36 cellular contexts compared by ENCODE assay signal in genomic region chr1:14617791-14618190, GRCh38. TPM values are rescaled to one million over a fixed set of nuclear protein-coding genes. Genes with fewer than 3 reads are reported as not detected.
DNase-seq lines count a peak whose midpoint lies in the region; ATAC-seq, FAIRE-seq and TF ChIP-seq lines count a peak whose summit lies in the region.
"Had no signal": no experiment of that assay in that cellular context is flagged by ENCODE, and none has a peak within 500 bp of the region (broad histone marks: within the 10 kb centered on the region; RNA-seq: fewer than 3 reads in every experiment).

No MANE protein-coding gene starts in this region.

- DNase-seq in cardiac muscle cell (ENCODE audit: low read depth in 1 of 2, low spot score in 1 of 2) = peak in 1 of 2 donors; percentile 87
- no peak for DNase-seq in heart left ventricle
- peak; percentile 69 for DNase-seq in A172 (ENCODE audit: low spot score)
- peak; percentile 80 for DNase-seq in Daoy (ENCODE audit: low read depth)
- DNase-seq in RCC 7860 (ENCODE audit: low spot score) = peak; percentile 26
- DNase-seq in OCI-M1 (lab: John Stamatoyannopoulos, UW) = no peak
- DNase-seq in activated CD8-positive, alpha-beta memory T cell treated with anti-CD3 and anti-CD28 coated beads, Interleukin-2, amount 50 U/mL, for 4 hours = no peak
- DNase-seq: 8988T; ACHN; AML-193; BE2C; C1 segment of cervical spinal cord; Caco-2; Calu3; CD4-positive, alpha-beta memory T cell; CD4-positive, alpha-beta T cell; CD4-positive, CD25-positive, alpha-beta regulatory T cell; CD8-positive, alpha-beta memory T cell; CD8-positive, alpha-beta T cell; COR-L47; DMS 273 treated with DMSO at 0.1 percent for 48 hours; DMS153; DMS53; DMS79; DMS79 treated with DMSO at 0.1 percent for 48 hours; DND-41; EL had no signal

- FAIRE-seq in RCC 7860 (lab: Jason Lieb, UNC) = no peak
- FAIRE-seq: A204.1, A549, D721Med had no signal

- H3K9me3 ChIP-seq in cardiac muscle cell (ENCODE audit: low read depth) (no peaks in the 10 kb centered on the region), heart left ventricle (peaks cover 0 to 11% (median 0%) of the 10 kb centered on the region in 12 donors)
- H3K9me3 ChIP-seq: A549, BE2C, Caco-2 had no signal

- H3K4me1 ChIP-seq in cardiac muscle cell (ENCODE audit: low read depth) = peaks cover 51% of the 10 kb centered on the region
- no peaks in the 10 kb centered on the region for H3K4me1 ChIP-seq in heart left ventricle
- H3K4me1 ChIP-seq: A549; BE2C; BLaER1; BLaER1 treated with 17β-estradiol and CSF1 and Interleukin-3, amounts not matched to agents 10 nM and 100 nM; Caco-2 had no signal

- H3K4me3 ChIP-seq in cardiac muscle cell = no peak overlapping the region
- no peak overlapping the region for H3K4me3 ChIP-seq in heart left ventricle
- H3K4me3 ChIP-seq: A549; BLaER1; BLaER1 treated with 17β-estradiol and CSF1 and Interleukin-3, amounts not matched to agents 10 nM and 100 nM had no signal

- peak overlapping the region; percentile 93 for H3K27ac ChIP-seq in cardiac muscle cell
- H3K27ac ChIP-seq in heart left ventricle = no peak overlapping the region
- H3K27ac ChIP-seq: 22Rv1; A549; BLaER1; BLaER1 treated with 17β-estradiol and CSF1 and Interleukin-3, amounts not matched to agents 10 nM and 100 nM; C4-2B had no signal

- H3K36me3 ChIP-seq in cardiac muscle cell = no peaks in the 10 kb centered on the region
- no peaks in the 10 kb centered on the region for H3K36me3 ChIP-seq in heart left ventricle
- H3K36me3 ChIP-seq: BE2C; BLaER1; BLaER1 treated with 17β-estradiol and CSF1 and Interleukin-3, amounts not matched to agents 10 nM and 100 nM had no signal

- intact Hi-C loops in heart left ventricle (cut with DNase I) = no loop called here

- WGBS in heart left ventricle, 4 donors = 40 to 47% (median 41%) methylated on average over 7 of the region's 7 CpGs

- H3K27me3 ChIP-seq in cardiac muscle cell = no peaks in the 10 kb centered on the region
- peaks cover 0 to 16% (median 4%) of the 10 kb centered on the region in 9 donors for H3K27me3 ChIP-seq in heart left ventricle
- H3K27me3 ChIP-seq: BE2C; BLaER1; BLaER1 treated with 17β-estradiol and CSF1 and Interleukin-3, amounts not matched to agents 10 nM and 100 nM had no signal

- TF ChIP-seq POLR2A in heart left ventricle (IDR thresholded peaks at IDR 0.05) = no peak

- ATAC-seq in heart left ventricle (no peak), GM21786 (IDR thresholded peaks at IDR 0.05; ENCODE audit: unreplicated experiment) (no peak)
- ATAC-seq: A549; CD8-positive, alpha-beta T cell had no signal

- TF ChIP-seq CTCF in cardiac muscle cell (IDR thresholded peaks at IDR 0.05; ENCODE audit: low read depth, low read length) (no peak), heart left ventricle (IDR thresholded peaks at IDR 0.05) (no peak)

RNA-seq across cellular contexts. Expression of gene KAZN, which starts 19.3 kb away (rescaled TPM):
- total RNA-seq in cardiac muscle cell = 12.5 and 26.9 TPM in 2 replicates
- 17.5 and 21.5 TPM in 2 replicates for polyA plus RNA-seq in cardiac muscle cell
- 1 to 10 TPM; 1.2 to 6.5 (median 2.7) TPM for total RNA-seq in heart left ventricle
- polyA plus RNA-seq in heart left ventricle = 1 to 10 TPM in 1 of 2 donors, under 1 TPM in 1; 0.65 to 1.2 TPM
- total RNA-seq in A172 (2014; rRNA removed; shearing (Covaris generic)) = 1.7 and 2.1 TPM in 2 replicates
- total RNA-seq in Daoy (2014; rRNA removed; shearing (Covaris generic)) = 6.3 and 6.7 TPM in 2 replicates
- total RNA-seq: CD4-positive, CD25-positive, alpha-beta regulatory T cell had no signal
- polyA plus RNA-seq: CD14-positive monocyte; CD4-positive, CD25-positive, alpha-beta regulatory T cell had no signal

Comparison
In these comparisons a context has a peak if more than half of its experiments do, and no peak if none do; other contexts are left out.
1. DNase-seq: peak in A172 (single experiment), Daoy (single experiment) and RCC 7860 (single experiment); none in heart left ventricle (0 of 5), OCI-M1 (single experiment) and activated CD8-positive, alpha-beta memory T cell treated with anti-CD3 and anti-CD28 coated beads, Interleukin-2, amount 50 U/mL, for 4 hours (single experiment).